Comparison of ENCODE assay signal across 8 cellular contexts in the genomic region with DNA sequence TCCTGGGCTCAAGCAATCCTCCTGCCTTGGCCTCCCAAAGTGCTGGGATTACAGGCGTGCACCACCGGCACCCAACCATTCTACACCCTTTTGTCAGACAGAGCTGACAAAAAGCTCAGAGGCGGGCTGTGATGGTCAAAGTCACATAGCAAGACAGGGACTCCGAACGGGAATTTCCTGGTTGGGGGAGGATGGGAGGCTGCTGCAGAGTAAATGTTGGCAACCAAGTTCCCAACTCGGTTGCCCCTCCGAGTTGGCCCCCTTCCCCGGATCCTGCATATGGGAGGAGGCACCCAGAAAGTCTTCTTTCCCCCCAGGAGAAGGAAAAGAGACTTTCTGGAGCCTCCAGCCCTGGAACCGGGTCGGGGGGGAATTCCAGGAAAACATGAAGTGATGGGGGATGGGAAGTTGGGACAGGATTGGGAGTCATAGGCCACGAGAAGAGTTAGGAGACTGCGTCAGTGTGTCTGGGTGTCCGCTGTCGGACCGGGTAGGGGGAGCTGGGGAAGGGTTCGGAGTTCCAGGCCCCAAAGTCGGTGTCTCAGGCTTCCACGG. TPM values are rescaled to one million over a fixed set of nuclear protein-coding genes. Genes with fewer than 3 reads are reported as not detected.
DNase-seq lines count a peak whose midpoint lies in the region; ATAC-seq and TF ChIP-seq lines count a peak whose summit lies in the region.

No MANE protein-coding gene starts in this region.

- H3K9me3 ChIP-seq in heart right ventricle, result no peaks in the 10 kb centered on the region
- no peaks in the 10 kb centered on the region for H3K9me3 ChIP-seq in sigmoid colon

- TF ChIP-seq POLR2A in sigmoid colon (IDR thresholded peaks at IDR 0.05), result no peak

- H3K27ac ChIP-seq in heart right ventricle (peak overlapping the region; percentile 55 to 96 (median 94)), sigmoid colon (peak overlapping the region; percentile 96 to 100 (median 99))

- WGBS in heart right ventricle, 2 donors, result 40 to 48% methylated on average over 18 of the region's 18 CpGs
- 61% methylated on average over 18 of the region's 18 CpGs for WGBS in sigmoid colon, 2 donors

- CTCF ChIA-PET in activated CD8-positive, alpha-beta T cell treated with anti-CD3 and anti-CD28 coated beads for 36 hours (lab: Charles Lee), result interaction anchor here (0.6 to 2.2 kb wide), 20 partner anchors 10 to 207 kb away, joined by 3 to 12 read pairs (median 5); partner anchors contain the start of genes LIMK2 and RNF185

- H3K4me3 ChIP-seq in heart right ventricle (peak overlapping the region; percentile 54 to 90 (median 80)), sigmoid colon (peak overlapping the region; percentile 73 to 98 (median 92))

- peak; percentile 71 for DNase-seq in GM03348 (ENCODE audit: low spot score)
- DNase-seq in activated CD8-positive, alpha-beta T cell treated with anti-CD3 and anti-CD28 coated beads for 36 hours, result no peak
- peak in 1 of 2 donors; percentile 60 for DNase-seq in heart right ventricle
- DNase-seq in sigmoid colon, result peak; percentile 82
- DNase-seq in inferior parietal cortex (ENCODE audit: extremely low spot score), result no peak
- DNase-seq in NCI-H1436 treated with DMSO at 0.1 percent for 48 hours (lab: John Stamatoyannopoulos, UW), result no peak
- DNase-seq in stimulated activated CD4-positive, alpha-beta T cell treated with anti-CD3 and anti-CD28 coated beads, Interleukin-12 subunit alpha, Interleukin-12 subunit beta, amount 100 ng/mL, for 4 hours, result no peak

- no peak for TF ChIP-seq CTCF in activated CD8-positive, alpha-beta T cell treated with anti-CD3 and anti-CD28 coated beads for 36 hours (IDR thresholded peaks at IDR 0.05)
- no peak for TF ChIP-seq CTCF in heart right ventricle (IDR thresholded peaks at IDR 0.05)
- TF ChIP-seq CTCF in sigmoid colon (IDR thresholded peaks at IDR 0.05), result no peak

- TF ChIP-seq EP300 in sigmoid colon (IDR thresholded peaks at IDR 0.05), result peak in 1 of 4 donors; percentile 44

- H3K27me3 ChIP-seq in heart right ventricle (no peaks in the 10 kb centered on the region), sigmoid colon (no peaks in the 10 kb centered on the region)

- H3K9me3 Mint-ChIP-seq in activated CD8-positive, alpha-beta T cell treated with anti-CD3 and anti-CD28 coated beads for 36 hours, result no peaks in the 10 kb centered on the region

- H3K4me1 Mint-ChIP-seq in activated CD8-positive, alpha-beta T cell treated with anti-CD3 and anti-CD28 coated beads for 36 hours (ENCODE audit: low read depth), result peaks cover 18% of the 10 kb centered on the region

- H3K36me3 Mint-ChIP-seq in activated CD8-positive, alpha-beta T cell treated with anti-CD3 and anti-CD28 coated beads for 36 hours (ENCODE audit: low read depth), result no peaks in the 10 kb centered on the region

- POLR2A ChIA-PET in activated CD8-positive, alpha-beta T cell treated with anti-CD3 and anti-CD28 coated beads for 36 hours (lab: Charles Lee), result interaction anchor here (1.5 to 3.2 kb wide), 3 partner anchors 8 to 25 kb away, joined by 3 to 12 read pairs (median 7); partner anchors contain the start of gene SMTN

- no peak for ATAC-seq in activated CD8-positive, alpha-beta T cell treated with anti-CD3 and anti-CD28 coated beads for 36 hours
- ATAC-seq in heart right ventricle (peak; percentile 13 to 39 (median 30)), HG02678 (IDR thresholded peaks at IDR 0.05; ENCODE audit: unreplicated experiment) (no peak)

- no peaks in the 10 kb centered on the region for H3K27me3 Mint-ChIP-seq in activated CD8-positive, alpha-beta T cell treated with anti-CD3 and anti-CD28 coated beads for 36 hours

- no peak overlapping the region for H3K27ac Mint-ChIP-seq in activated CD8-positive, alpha-beta T cell treated with anti-CD3 and anti-CD28 coated beads for 36 hours

- intact Hi-C loops in activated CD8-positive, alpha-beta T cell treated with anti-CD3 and anti-CD28 coated beads for 36 hours (cut with micrococcal nuclease), result loop anchor here (10.0 kb wide), 1 partner anchor 188 kb away; the partner anchor contains the start of gene PIK3IP1
- intact Hi-C loops in heart right ventricle (cut with DNase I), result loop anchor here in 7 of 10 donors (1.0 to 10.0 kb wide), 7 partner anchors 41 to 128 kb away; partner anchors contain the start of gene LIMK2 (in 2 of the 7)
- intact Hi-C loops in sigmoid colon (cut with DNase I), result loop anchor here (1.0 to 5.0 kb wide), 2 partner anchors 42 to 181 kb away; no protein-coding TSS in a partner anchor

- peak overlapping the region; percentile 78 for H3K4me3 Mint-ChIP-seq in activated CD8-positive, alpha-beta T cell treated with anti-CD3 and anti-CD28 coated beads for 36 hours

- H3K4me1 ChIP-seq in heart right ventricle (peaks cover 5 to 51% (median 30%) of the 10 kb centered on the region in 9 donors), sigmoid colon (peaks cover 0 to 53% (median 45%) of the 10 kb centered on the region in 4 donors)

- H3K36me3 ChIP-seq in heart right ventricle, result peaks cover 0 to 42% (median 28%) of the 10 kb centered on the region in 9 donors
- H3K36me3 ChIP-seq in sigmoid colon, result peaks cover 7 to 30% (median 11%) of the 10 kb centered on the region in 4 donors

RNA-seq across cellular contexts. Expression of gene SELENOM, which starts 0.6 kb away (rescaled TPM):
- 1 to 10 TPM; 3.6 to 5.8 TPM for total RNA-seq in activated CD8-positive, alpha-beta T cell treated with anti-CD3 and anti-CD28 coated beads for 36 hours
- 10 to 100 TPM; 21.5 to 73.9 (median 45.3) TPM for total RNA-seq in heart right ventricle
- 100 to 1,000 TPM; 122 to 134 TPM for polyA plus RNA-seq in heart right ventricle
- total RNA-seq in sigmoid colon, result 1,000 to 10,000 TPM in 3 of 4 donors, 100 to 1,000 TPM in 1; 868 to 1,938 (median 1,638) TPM
- polyA plus RNA-seq in sigmoid colon, result 100 to 1,000 TPM in 2 of 3 donors, 10 to 100 TPM in 1; 40.9 to 192 (median 169) TPM

RNA-seq across cellular contexts. Expression of gene INPP5J, which starts 16.0 kb away (rescaled TPM):
- under 1 TPM; 0.09 to 0.29 TPM for total RNA-seq in activated CD8-positive, alpha-beta T cell treated with anti-CD3 and anti-CD28 coated beads for 36 hours
- 10 to 100 TPM; 15.2 to 31.7 (median 19.3) TPM for total RNA-seq in heart right ventricle
- 10 to 100 TPM in 1 of 2 donors, 1 to 10 TPM in 1; 7.9 to 14.0 TPM for polyA plus RNA-seq in heart right ventricle
- 1 to 10 TPM; 1.1 to 2.2 (median 1.8) TPM for total RNA-seq in sigmoid colon
- 10 to 100 TPM; 11.4 to 15.3 (median 12.5) TPM for polyA plus RNA-seq in sigmoid colon

RNA-seq across cellular contexts. Expression of gene SMTN, which starts 25.6 kb away (rescaled TPM):
- total RNA-seq in activated CD8-positive, alpha-beta T cell treated with anti-CD3 and anti-CD28 coated beads for 36 hours, result 10 to 100 TPM; 32.0 to 36.3 TPM
- total RNA-seq in heart right ventricle (100 to 1,000 TPM; 146 to 290 (median 204) TPM), sigmoid colon (1,000 to 10,000 TPM in 3 of 4 donors, 100 to 1,000 TPM in 1; 987 to 1,789 (median 1,228) TPM)
- polyA plus RNA-seq in heart right ventricle (100 to 1,000 TPM in 1 of 2 donors, 10 to 100 TPM in 1; 64.2 to 398 TPM), sigmoid colon (100 to 1,000 TPM in 1 of 3 donors, 10 to 100 TPM in 2; 23.8 to 103 (median 29.4) TPM)

RNA-seq across cellular contexts. Expression of gene PLA2G3, which starts 33.6 kb away (rescaled TPM):
- total RNA-seq in activated CD8-positive, alpha-beta T cell treated with anti-CD3 and anti-CD28 coated beads for 36 hours, result not detected
- total RNA-seq in heart right ventricle, result not detected
- polyA plus RNA-seq in heart right ventricle, result under 1 TPM in 1 of 2 donors, not detected in 1; 0.01 TPM
- not detected for total RNA-seq in sigmoid colon
- polyA plus RNA-seq in sigmoid colon, result 1 to 10 TPM in 1 of 3 donors, not detected in 2; 5.2 TPM

RNA-seq across cellular contexts. Expression of gene RNF185, which starts 53.3 kb away (rescaled TPM):
- 10 to 100 TPM; 14.3 to 14.6 TPM for total RNA-seq in activated CD8-positive, alpha-beta T cell treated with anti-CD3 and anti-CD28 coated beads for 36 hours
- total RNA-seq in heart right ventricle (10 to 100 TPM; 20.4 to 24.9 (median 22.0) TPM), sigmoid colon (10 to 100 TPM; 30.1 to 33.5 (median 31.6) TPM)
- polyA plus RNA-seq in heart right ventricle (10 to 100 TPM; 12.2 to 18.7 TPM), sigmoid colon (10 to 100 TPM; 23.4 to 44.9 (median 43.2) TPM)

Comparison
In these comparisons a context has a peak if more than half of its experiments do, and no peak if none do; other contexts are left out.
1. DNase-seq: peak in GM03348 (single experiment) and sigmoid colon (single experiment); none in activated CD8-positive, alpha-beta T cell treated with anti-CD3 and anti-CD28 coated beads for 36 hours (single experiment), inferior parietal cortex (single experiment), NCI-H1436 treated with DMSO at 0.1 percent for 48 hours (single experiment) and stimulated activated CD4-positive, alpha-beta T cell treated with anti-CD3 and anti-CD28 coated beads, Interleukin-12 subunit alpha, Interleukin-12 subunit beta, amount 100 ng/mL, for 4 hours (single experiment).
2. ATAC-seq: peak in heart right ventricle (8 of 8); none in activated CD8-positive, alpha-beta T cell treated with anti-CD3 and anti-CD28 coated beads for 36 hours (single experiment) and HG02678 (single experiment).
3. RNA of gene SELENOM, which starts 0.6 kb away (total RNA-seq): 868 to 1,938 TPM in sigmoid colon; 21.5 to 73.9 TPM in heart right ventricle and 3.6 to 5.8 TPM in activated CD8-positive, alpha-beta T cell treated with anti-CD3 and anti-CD28 coated beads for 36 hours; every median in the first group is over 10 times any median in the second.
4. RNA of gene INPP5J, which starts 16.0 kb away (total RNA-seq): 15.2 to 31.7 TPM in heart right ventricle; 1.1 to 2.2 TPM in sigmoid colon and 0.09 to 0.29 TPM in activated CD8-positive, alpha-beta T cell treated with anti-CD3 and anti-CD28 coated beads for 36 hours; every median in the first group is over 4 times any median in the second.